ENCODE assay signal across 18 cellular contexts in genomic region chr4:8336412-8337075, GRCh38.
A peak's percentile ranks its signal among the peaks of the same experiment; 100 is the strongest.
DNase-seq lines count a peak whose midpoint lies in the region; ATAC-seq, FAIRE-seq and TF ChIP-seq lines count a peak whose summit lies in the region.
"Had no signal": no experiment of that assay in that cellular context is flagged by ENCODE, and none has a peak within 500 bp of the region (broad histone marks: within the 10 kb centered on the region; RNA-seq: fewer than 3 reads in every experiment).

No MANE protein-coding gene starts in this region.

- no peak for TF ChIP-seq CTCF in GM23338 (conservative IDR thresholded peaks at IDR 0.05; ENCODE audit: low read depth in 2 of 2)

- H3K4me1 ChIP-seq in GM23338 (ENCODE audit: insufficient read depth), result no peaks in the 10 kb centered on the region

- H3K36me3 Mint-ChIP-seq in GM23338 (ENCODE audit: low read depth), result no peaks in the 10 kb centered on the region; the same call in 2 of the 3 replicates
- H3K36me3 Mint-ChIP-seq: brain; stimulated activated effector memory CD8-positive, alpha-beta T cell treated with anti-CD3 and anti-CD28 coated beads, Interleukin-12 subunit alpha, Interleukin-12 subunit beta, amount 100 ng/mL, for 72 hours; type B pancreatic cell had no signal

- H3K9me2 ChIP-seq in GM23338 (ENCODE audit: insufficient read depth), result no peaks in the 10 kb centered on the region

- no peaks in the 10 kb centered on the region for H3F3A ChIP-seq in GM23338 (replicated peaks; ENCODE audit: low read depth)

- FAIRE-seq in RCC 7860 (lab: Jason Lieb, UNC), result peak; percentile 95
- FAIRE-seq: islet of Langerhans, TTC549 had no signal

- H3K36me3 ChIP-seq in GM23338 (ENCODE audit: insufficient read depth), result no peaks in the 10 kb centered on the region

- peak; percentile 24 for DNase-seq in activated effector memory CD4-positive, alpha-beta T cell treated with anti-CD3 and anti-CD28 coated beads, Interleukin-2, amount 50 U/mL, for 16 hours
- no peak for DNase-seq in activated effector memory CD4-positive, alpha-beta T cell treated with Interleukin-2 at 50 U/mL for 16 hours
- peak; percentile 94 for DNase-seq in RCC 7860 (ENCODE audit: low spot score)
- DNase-seq in GM23338 (ENCODE audit: low spot score), result no peak
- DNase-seq in NOMO-1 treated with DMSO at 0.1 percent for 48 hours (lab: John Stamatoyannopoulos, UW; ENCODE audit: unreplicated experiment), result no peak
- DNase-seq in Right ventricle myocardium superior, result no peak
- DNase-seq: effector memory CD4-positive, alpha-beta T cell; NCI-H1930; NCI-H774; occipital lobe had no signal

- H3K4me3 Mint-ChIP-seq in GM23338, result no peak overlapping the region
- H3K4me3 Mint-ChIP-seq: brain; stimulated activated effector memory CD8-positive, alpha-beta T cell treated with anti-CD3 and anti-CD28 coated beads, Interleukin-12 subunit alpha, Interleukin-12 subunit beta, amount 100 ng/mL, for 72 hours; type B pancreatic cell had no signal

- no peaks in the 10 kb centered on the region for H3K27me3 ChIP-seq in GM23338 (ENCODE audit: insufficient read depth)

- H3K79me2 ChIP-seq in GM23338 (replicated peaks; ENCODE audit: insufficient read depth), result no peaks in the 10 kb centered on the region

- no peaks in the 10 kb centered on the region for H4K20me1 ChIP-seq in GM23338 (replicated peaks; ENCODE audit: insufficient read depth)

- intact Hi-C loops in Right ventricle myocardium superior (cut with DNase I), result no loop called here

- ATAC-seq in esophagus mucosa (peak; percentile 90), GM23338 (no peak), Right ventricle myocardium superior (ENCODE audit: poor library complexity) (no peak), GM18870 (IDR thresholded peaks at IDR 0.05; ENCODE audit: unreplicated experiment) (no peak)
- ATAC-seq: stimulated activated effector memory CD8-positive, alpha-beta T cell treated with anti-CD3 and anti-CD28 coated beads, Interleukin-12 subunit alpha, Interleukin-12 subunit beta, amount 100 ng/mL, for 72 hours had no signal

- H3K9me3 Mint-ChIP-seq in GM23338, result peaks cover 10% of the 10 kb centered on the region

- no peak overlapping the region for H3K4me3 ChIP-seq in GM23338

- no peaks in the 10 kb centered on the region for H3K27me3 Mint-ChIP-seq in GM23338 (ENCODE audit: insufficient read depth, low read depth, poor library complexity)
- H3K27me3 Mint-ChIP-seq: type B pancreatic cell had no signal

- H3K4me2 ChIP-seq in GM23338, result no peak overlapping the region
- H3K4me2 ChIP-seq: KMS-11 had no signal

- no peak overlapping the region for H2AFZ ChIP-seq in GM23338

- no peak overlapping the region for H3K27ac Mint-ChIP-seq in GM23338
- H3K27ac Mint-ChIP-seq: brain; stimulated activated effector memory CD8-positive, alpha-beta T cell treated with anti-CD3 and anti-CD28 coated beads, Interleukin-12 subunit alpha, Interleukin-12 subunit beta, amount 100 ng/mL, for 72 hours; type B pancreatic cell had no signal

- H3K4me1 Mint-ChIP-seq in GM23338, result no peaks in the 10 kb centered on the region; the same call in 2 of the 3 replicates
- H3K4me1 Mint-ChIP-seq: stimulated activated effector memory CD8-positive, alpha-beta T cell treated with anti-CD3 and anti-CD28 coated beads, Interleukin-12 subunit alpha, Interleukin-12 subunit beta, amount 100 ng/mL, for 72 hours had no signal

- no peak overlapping the region for H3K27ac ChIP-seq in GM23338 (ENCODE audit: low read depth)
- H3K27ac ChIP-seq: KMS-11 had no signal

TF ChIP-seq in GM23338, 12 proteins besides CTCF, POLR2A, EP300 and RAD21:
- no peak for TF ChIP-seq ZNF331 (CRISPR knock-in tag; IDR thresholded peaks at IDR 0.05; ENCODE audit: low read depth)

Comparison
In these comparisons a context has a peak if more than half of its experiments do, and no peak if none do; other contexts are left out.
1. DNase-seq: peak in activated effector memory CD4-positive, alpha-beta T cell treated with anti-CD3 and anti-CD28 coated beads, Interleukin-2, amount 50 U/mL, for 16 hours (single experiment) and RCC 7860 (single experiment); none in activated effector memory CD4-positive, alpha-beta T cell treated with Interleukin-2 at 50 U/mL for 16 hours (single experiment), GM23338 (single experiment), NOMO-1 treated with DMSO at 0.1 percent for 48 hours (single experiment) and Right ventricle myocardium superior (single experiment).